Comparison of ENCODE assay signal across 1 cellular context in the genomic region with DNA sequence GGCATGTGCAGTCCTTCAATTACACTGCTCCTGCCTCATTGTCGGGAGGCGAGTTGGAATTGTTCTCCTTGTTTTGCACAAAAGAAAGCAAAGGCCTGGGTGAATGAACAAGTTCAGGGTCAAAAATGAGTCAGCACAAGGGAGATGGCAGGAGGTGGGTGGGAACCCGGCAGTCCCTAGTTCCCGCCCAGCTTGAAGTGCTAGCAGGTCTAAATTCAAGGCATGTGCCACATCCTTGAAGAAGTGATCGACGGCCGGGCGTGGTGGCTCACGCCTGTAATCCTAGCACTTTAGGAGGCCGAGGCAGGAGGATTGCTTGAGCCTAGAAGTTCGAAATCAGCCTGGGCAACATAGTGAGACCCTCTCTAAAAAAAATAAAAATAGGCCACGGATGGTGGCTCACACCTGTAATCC.
TF ChIP-seq lines count a peak whose summit lies in the region.

No MANE protein-coding gene starts in this region.

TF ChIP-seq in K562, 482 proteins besides CTCF, POLR2A, EP300 and RAD21 (continued from another document and continues in another):
- TF ChIP-seq CBX1 (IDR thresholded peaks at IDR 0.05; ENCODE audit: low read depth) (no peak), PPARD (CRISPR knock-in tag; IDR thresholded peaks at IDR 0.05) (no peak), ERF (CRISPR knock-in tag; IDR thresholded peaks at IDR 0.05) (no peak), U2AF1 (optimal IDR thresholded peaks at IDR 0.05; ENCODE audit: low read depth, low read length) (no peak), ESRRB (CRISPR knock-in tag; IDR thresholded peaks at IDR 0.05; ENCODE audit: borderline replicate concordance) (no peak), CTCFL (IDR thresholded peaks at IDR 0.05; ENCODE audit: borderline replicate concordance, insufficient read depth, low read depth, low read length, poor library complexity, severe bottlenecking) (no peak), ZNF239 (CRISPR knock-in tag; IDR thresholded peaks at IDR 0.05) (no peak), OTX1 (CRISPR knock-in tag; IDR thresholded peaks at IDR 0.05) (no peak), NFIC (IDR thresholded peaks at IDR 0.05) (no peak), NR3C1 (CRISPR knock-in tag; IDR thresholded peaks at IDR 0.05) (no peak), MBD2 (IDR thresholded peaks at IDR 0.05; ENCODE audit: borderline replicate concordance, low read depth) (no peak), ETS1 (conservative IDR thresholded peaks at IDR 0.05; ENCODE audit: control insufficient read depth, low read depth, low read length) (no peak), ZNF586 (CRISPR knock-in tag; conservative IDR thresholded peaks at IDR 0.05) (no peak), CTBP1 (IDR thresholded peaks at IDR 0.05; ENCODE audit: borderline replicate concordance) (no peak), POLR2AphosphoS5 (IDR thresholded peaks at IDR 0.05; ENCODE audit: control insufficient read depth, insufficient read depth, low read depth, low read length) (no peak), ZBTB49 (CRISPR knock-in tag; IDR thresholded peaks at IDR 0.05; ENCODE audit: borderline replicate concordance) (no peak), CBX2 (IDR thresholded peaks at IDR 0.05; ENCODE audit: insufficient read depth, low read length, poor library complexity, severe bottlenecking) (no peak), ZBTB40 (IDR thresholded peaks at IDR 0.05) (no peak), ZBTB40 (CRISPR knock-in tag; IDR thresholded peaks at IDR 0.05) (no peak), MTA1 (IDR thresholded peaks at IDR 0.05; ENCODE audit: borderline replicate concordance) (no peak), MAFF (IDR thresholded peaks at IDR 0.05; ENCODE audit: low read length) (peak; percentile 80), CBFA2T2 (conservative IDR thresholded peaks at IDR 0.05) (no peak), RBFOX2 (IDR thresholded peaks at IDR 0.05; ENCODE audit: low read depth, low read length) (no peak), PYGO2 (tag; IDR thresholded peaks at IDR 0.05) (no peak), TBP (optimal IDR thresholded peaks at IDR 0.05; ENCODE audit: low read depth, low read length) (peak; percentile 56), ELF1 (tag; IDR thresholded peaks at IDR 0.05) (no peak), SMAD3 (CRISPR knock-in tag; conservative IDR thresholded peaks at IDR 0.05) (no peak), ZZZ3 (IDR thresholded peaks at IDR 0.05) (no peak), PTRF (tag; IDR thresholded peaks at IDR 0.05) (no peak), ZNF311 (CRISPR knock-in tag; IDR thresholded peaks at IDR 0.05) (no peak), HCFC1 (IDR thresholded peaks at IDR 0.05; ENCODE audit: low read depth, low read length) (no peak), ZKSCAN3 (CRISPR knock-in tag; IDR thresholded peaks at IDR 0.05) (no peak), MCM2 (IDR thresholded peaks at IDR 0.05; ENCODE audit: low read depth) (no peak), KDM2B (CRISPR knock-in tag; IDR thresholded peaks at IDR 0.05) (no peak), PRPF4 (IDR thresholded peaks at IDR 0.05; ENCODE audit: insufficient read depth, low read depth, low read length, poor library complexity, severe bottlenecking) (no peak)
- TF ChIP-seq, protein P1, sequence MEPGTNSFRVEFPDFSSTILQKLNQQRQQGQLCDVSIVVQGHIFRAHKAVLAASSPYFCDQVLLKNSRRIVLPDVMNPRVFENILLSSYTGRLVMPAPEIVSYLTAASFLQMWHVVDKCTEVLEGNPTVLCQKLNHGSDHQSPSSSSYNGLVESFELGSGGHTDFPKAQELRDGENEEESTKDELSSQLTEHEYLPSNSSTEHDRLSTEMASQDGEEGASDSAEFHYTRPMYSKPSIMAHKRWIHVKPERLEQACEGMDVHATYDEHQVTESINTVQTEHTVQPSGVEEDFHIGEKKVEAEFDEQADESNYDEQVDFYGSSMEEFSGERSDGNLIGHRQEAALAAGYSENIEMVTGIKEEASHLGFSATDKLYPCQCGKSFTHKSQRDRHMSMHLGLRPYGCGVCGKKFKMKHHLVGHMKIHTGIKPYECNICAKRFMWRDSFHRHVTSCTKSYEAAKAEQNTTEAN (CRISPR knock-in tag; IDR thresholded peaks at IDR 0.05): no peak
- TF ChIP-seq, protein P2, sequence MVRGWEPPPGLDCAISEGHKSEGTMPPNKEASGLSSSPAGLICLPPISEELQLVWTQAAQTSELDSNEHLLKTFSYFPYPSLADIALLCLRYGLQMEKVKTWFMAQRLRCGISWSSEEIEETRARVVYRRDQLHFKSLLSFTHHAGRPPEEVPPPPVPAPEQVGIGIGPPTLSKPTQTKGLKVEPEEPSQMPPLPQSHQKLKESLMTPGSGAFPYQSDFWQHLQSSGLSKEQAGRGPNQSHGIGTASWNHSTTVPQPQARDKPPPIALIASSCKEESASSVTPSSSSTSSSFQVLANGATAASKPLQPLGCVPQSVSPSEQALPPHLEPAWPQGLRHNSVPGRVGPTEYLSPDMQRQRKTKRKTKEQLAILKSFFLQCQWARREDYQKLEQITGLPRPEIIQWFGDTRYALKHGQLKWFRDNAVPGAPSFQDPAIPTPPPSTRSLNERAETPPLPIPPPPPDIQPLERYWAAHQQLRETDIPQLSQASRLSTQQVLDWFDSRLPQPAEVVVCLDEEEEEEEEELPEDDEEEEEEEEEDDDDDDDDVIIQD (CRISPR knock-in tag; IDR thresholded peaks at IDR 0.05): no peak
- TF ChIP-seq, protein P3, sequence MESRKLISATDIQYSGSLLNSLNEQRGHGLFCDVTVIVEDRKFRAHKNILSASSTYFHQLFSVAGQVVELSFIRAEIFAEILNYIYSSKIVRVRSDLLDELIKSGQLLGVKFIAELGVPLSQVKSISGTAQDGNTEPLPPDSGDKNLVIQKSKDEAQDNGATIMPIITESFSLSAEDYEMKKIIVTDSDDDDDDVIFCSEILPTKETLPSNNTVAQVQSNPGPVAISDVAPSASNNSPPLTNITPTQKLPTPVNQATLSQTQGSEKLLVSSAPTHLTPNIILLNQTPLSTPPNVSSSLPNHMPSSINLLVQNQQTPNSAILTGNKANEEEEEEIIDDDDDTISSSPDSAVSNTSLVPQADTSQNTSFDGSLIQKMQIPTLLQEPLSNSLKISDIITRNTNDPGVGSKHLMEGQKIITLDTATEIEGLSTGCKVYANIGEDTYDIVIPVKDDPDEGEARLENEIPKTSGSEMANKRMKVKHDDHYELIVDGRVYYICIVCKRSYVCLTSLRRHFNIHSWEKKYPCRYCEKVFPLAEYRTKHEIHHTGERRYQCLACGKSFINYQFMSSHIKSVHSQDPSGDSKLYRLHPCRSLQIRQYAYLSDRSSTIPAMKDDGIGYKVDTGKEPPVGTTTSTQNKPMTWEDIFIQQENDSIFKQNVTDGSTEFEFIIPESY (CRISPR knock-in tag; IDR thresholded peaks at IDR 0.05): no peak
- TF ChIP-seq, protein P4, sequence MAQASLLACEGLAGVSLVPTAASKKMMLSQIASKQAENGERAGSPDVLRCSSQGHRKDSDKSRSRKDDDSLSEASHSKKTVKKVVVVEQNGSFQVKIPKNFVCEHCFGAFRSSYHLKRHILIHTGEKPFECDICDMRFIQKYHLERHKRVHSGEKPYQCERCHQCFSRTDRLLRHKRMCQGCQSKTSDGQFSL (CRISPR knock-in tag; IDR thresholded peaks at IDR 0.05): no peak
- TF ChIP-seq, protein P4 (tag; IDR thresholded peaks at IDR 0.05): no peak
